Comparison of ENCODE assay signal across 10 cellular contexts in the genomic region with DNA sequence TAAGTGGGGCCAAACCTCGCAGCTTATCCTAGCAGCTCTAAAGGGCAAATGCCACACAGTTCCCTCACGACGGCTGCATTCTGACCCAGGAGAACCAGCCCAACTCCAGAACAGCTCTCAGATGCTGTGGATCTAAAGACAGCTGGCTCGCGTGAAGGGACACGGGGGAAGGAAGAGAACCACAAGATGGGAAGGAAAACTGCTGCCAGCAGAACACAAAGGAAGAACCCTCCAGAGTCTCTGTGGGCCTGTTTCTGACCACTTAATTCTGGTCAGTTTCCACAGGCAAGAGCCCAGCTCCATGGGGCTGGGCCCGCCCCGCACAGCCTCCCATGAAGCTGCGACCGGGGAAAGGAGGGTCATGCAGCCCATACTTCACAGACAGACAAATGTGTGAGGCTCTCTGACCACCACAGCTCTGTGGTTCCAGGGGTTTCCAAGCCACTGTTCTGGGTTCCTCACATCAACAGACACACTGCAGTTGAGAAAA.
DNase-seq lines count a peak whose midpoint lies in the region; ATAC-seq and TF ChIP-seq lines count a peak whose summit lies in the region.
"Had no signal": no experiment of that assay in that cellular context is flagged by ENCODE, and none has a peak within 500 bp of the region (broad histone marks: within the 10 kb centered on the region; RNA-seq: fewer than 3 reads in every experiment).

No MANE protein-coding gene starts in this region.

- H3K27ac ChIP-seq in endodermal cell (ENCODE audit: low read depth, low read length) (no peak overlapping the region), tibial artery (peak overlapping the region; percentile 30 to 56), mammary epithelial cell (ENCODE audit: insufficient read depth, low read depth, low read length) (no peak overlapping the region)
- H3K27ac ChIP-seq in naive thymus-derived CD4-positive, alpha-beta T cell (ENCODE audit: low read depth, low read length) = no peak overlapping the region

- H3K4me2 ChIP-seq in mammary epithelial cell (ENCODE audit: insufficient read depth, low read depth, low read length) = no peak overlapping the region

- TF ChIP-seq CTCF in endodermal cell (conservative IDR thresholded peaks at IDR 0.05) (no peak), tibial artery (IDR thresholded peaks at IDR 0.05) (no peak), mammary epithelial cell (conservative IDR thresholded peaks at IDR 0.05 in 1 of 2, IDR thresholded peaks at IDR 0.05 in 1 of 2; ENCODE audit: extremely low read depth in 1 of 2, insufficient read depth in 1 of 2, low read depth in 1 of 2, low read length in 2 of 2) (no peak)

- no peaks in the 10 kb centered on the region for H3K9me3 ChIP-seq in endodermal cell (ENCODE audit: control insufficient read depth, low read length)
- H3K9me3 ChIP-seq in naive thymus-derived CD4-positive, alpha-beta T cell (ENCODE audit: control insufficient read depth in 2 of 3, low read length in 3 of 3) = no peaks in the 10 kb centered on the region
- H3K9me3 ChIP-seq in tibial artery = no peaks in the 10 kb centered on the region
- no peaks in the 10 kb centered on the region for H3K9me3 ChIP-seq in mammary epithelial cell (replicated peaks; ENCODE audit: insufficient read depth, low read length)

- H3K79me2 ChIP-seq in mammary epithelial cell (ENCODE audit: insufficient read depth, low read length) = peaks cover 47% of the 10 kb centered on the region

- H3K27me3 Mint-ChIP-seq in activated CD4-positive, alpha-beta memory T cell treated with anti-CD3 and anti-CD28 coated beads for 36 hours = no peaks in the 10 kb centered on the region
- no peaks in the 10 kb centered on the region for H3K27me3 Mint-ChIP-seq in activated CD4-positive, alpha-beta memory T cell treated with anti-CD3 and anti-CD28 coated beads, Interleukin-2, amount 10 ng/mL, durations not matched to agents 7 days and 5 days
- no peaks in the 10 kb centered on the region for H3K27me3 Mint-ChIP-seq in endodermal cell (ENCODE audit: insufficient read depth)
- no peaks in the 10 kb centered on the region for H3K27me3 Mint-ChIP-seq in naive thymus-derived CD4-positive, alpha-beta T cell

- no peaks in the 10 kb centered on the region for H4K20me1 ChIP-seq in mammary epithelial cell (ENCODE audit: insufficient read depth, low read length)

- H3K4me3 ChIP-seq in endodermal cell (ENCODE audit: low read length) = no peak overlapping the region
- H3K4me3 ChIP-seq in naive thymus-derived CD4-positive, alpha-beta T cell (ENCODE audit: low read length) = no peak overlapping the region
- no peak overlapping the region for H3K4me3 ChIP-seq in tibial artery
- H3K4me3 ChIP-seq in mammary epithelial cell (replicated peaks in 1 of 3; ENCODE audit: insufficient read depth in 1 of 3, low read depth in 2 of 3, low read length in 3 of 3) = no peak overlapping the region

- intact Hi-C loops in activated CD4-positive, alpha-beta memory T cell treated with anti-CD3 and anti-CD28 coated beads for 36 hours (cut with micrococcal nuclease) = no loop called here
- intact Hi-C loops in naive thymus-derived CD4-positive, alpha-beta T cell (cut with micrococcal nuclease) = no loop called here
- intact Hi-C loops in tibial artery (cut with DNase I; ENCODE audit: low total_unique reads) (no loop called here), mammary epithelial cell (cut with micrococcal nuclease) (loop anchor here (10.0 kb wide), 2 partner anchors 146 to 466 kb away; no protein-coding TSS in a partner anchor)

- H3K4me1 Mint-ChIP-seq in activated CD4-positive, alpha-beta memory T cell treated with anti-CD3 and anti-CD28 coated beads for 36 hours (ENCODE audit: low read depth) = peaks cover 81% of the 10 kb centered on the region
- H3K4me1 Mint-ChIP-seq in activated CD4-positive, alpha-beta memory T cell treated with anti-CD3 and anti-CD28 coated beads, Interleukin-2, amount 10 ng/mL, durations not matched to agents 7 days and 5 days = peaks cover 45% of the 10 kb centered on the region
- H3K4me1 Mint-ChIP-seq in endodermal cell = peaks cover 36% of the 10 kb centered on the region
- H3K4me1 Mint-ChIP-seq in naive thymus-derived CD4-positive, alpha-beta T cell = peaks cover 55 to 93% (median 86%) of the 10 kb centered on the region in 7 donors

- no TSS peak for BruUV-seq in mammary epithelial cell (replicated peaks; lab: Mats Ljungman, UMichigan)

- H3K4me1 ChIP-seq in endodermal cell (ENCODE audit: control insufficient read depth, insufficient read depth, low read length) = peaks cover 8% of the 10 kb centered on the region
- peaks cover 26 to 55% of the 10 kb centered on the region in 2 donors for H3K4me1 ChIP-seq in naive thymus-derived CD4-positive, alpha-beta T cell (ENCODE audit: control insufficient read depth in 2 of 2, insufficient read depth in 2 of 2, low read length in 2 of 2)
- H3K4me1 ChIP-seq in tibial artery = peaks cover 0 to 83% (median 62%) of the 10 kb centered on the region in 4 donors
- H3K4me1 ChIP-seq in mammary epithelial cell (ENCODE audit: insufficient read depth, low read length) = peaks cover 22% of the 10 kb centered on the region

- H3K9me3 Mint-ChIP-seq in activated CD4-positive, alpha-beta memory T cell treated with anti-CD3 and anti-CD28 coated beads for 36 hours = no peaks in the 10 kb centered on the region
- no peaks in the 10 kb centered on the region for H3K9me3 Mint-ChIP-seq in activated CD4-positive, alpha-beta memory T cell treated with anti-CD3 and anti-CD28 coated beads, Interleukin-2, amount 10 ng/mL, durations not matched to agents 7 days and 5 days
- H3K9me3 Mint-ChIP-seq in endodermal cell = no peaks in the 10 kb centered on the region
- no peaks in the 10 kb centered on the region for H3K9me3 Mint-ChIP-seq in naive thymus-derived CD4-positive, alpha-beta T cell

- H3K27ac Mint-ChIP-seq in activated CD4-positive, alpha-beta memory T cell treated with anti-CD3 and anti-CD28 coated beads for 36 hours = peak overlapping the region; percentile 65
- no peak overlapping the region for H3K27ac Mint-ChIP-seq in activated CD4-positive, alpha-beta memory T cell treated with anti-CD3 and anti-CD28 coated beads, Interleukin-2, amount 10 ng/mL, durations not matched to agents 7 days and 5 days
- peak overlapping the region; percentile 48 for H3K27ac Mint-ChIP-seq in endodermal cell
- H3K27ac Mint-ChIP-seq in naive thymus-derived CD4-positive, alpha-beta T cell = peak overlapping the region in 8 of 9 donors; percentile 13 to 79 (median 68)

- in situ Hi-C loops in mammary epithelial cell (cut with MboI; ENCODE audit: low sequenced_read_pairs in 2 of 2) = no loop called here

- no peaks in the 10 kb centered on the region for H3K27me3 ChIP-seq in endodermal cell (ENCODE audit: control insufficient read depth, insufficient read depth, low read length, poor library complexity, severe bottlenecking)
- no peaks in the 10 kb centered on the region for H3K27me3 ChIP-seq in naive thymus-derived CD4-positive, alpha-beta T cell (ENCODE audit: control insufficient read depth in 2 of 2, insufficient read depth in 2 of 2, low read length in 2 of 2)
- H3K27me3 ChIP-seq in tibial artery = no peaks in the 10 kb centered on the region
- no peaks in the 10 kb centered on the region for H3K27me3 ChIP-seq in mammary epithelial cell (ENCODE audit: insufficient read depth, low read length)

- no peak overlapping the region for H3K4me3 Mint-ChIP-seq in activated CD4-positive, alpha-beta memory T cell treated with anti-CD3 and anti-CD28 coated beads for 36 hours
- no peak overlapping the region for H3K4me3 Mint-ChIP-seq in activated CD4-positive, alpha-beta memory T cell treated with anti-CD3 and anti-CD28 coated beads, Interleukin-2, amount 10 ng/mL, durations not matched to agents 7 days and 5 days
- H3K4me3 Mint-ChIP-seq in endodermal cell = no peak overlapping the region
- H3K4me3 Mint-ChIP-seq in naive thymus-derived CD4-positive, alpha-beta T cell = peak overlapping the region in 6 of 10 donors; percentile 15 to 61 (median 47)

- 93 to 96% methylated on average over 6 to 10 of the region's 10 CpGs for WGBS in endodermal cell (ENCODE audit: insufficient coverage in 1 of 2, insufficient read length in 1 of 2), 2 experiments
- 76% methylated on average over 9 of the region's 10 CpGs for WGBS in mammary epithelial cell (ENCODE audit: low coverage, missing lambda C conversion rate)

- H3K36me3 ChIP-seq in endodermal cell (ENCODE audit: control insufficient read depth, insufficient read depth, low read length) = peaks cover 31% of the 10 kb centered on the region
- H3K36me3 ChIP-seq in naive thymus-derived CD4-positive, alpha-beta T cell (ENCODE audit: control insufficient read depth in 2 of 3, insufficient read depth in 3 of 3, low read length in 3 of 3) = peaks cover 0 to 10% (median 0%) of the 10 kb centered on the region in 3 experiments
- H3K36me3 ChIP-seq in tibial artery = peaks cover 0 to 13% (median 0%) of the 10 kb centered on the region in 3 donors
- no peaks in the 10 kb centered on the region for H3K36me3 ChIP-seq in mammary epithelial cell (ENCODE audit: insufficient read depth, low read length)

- no peak overlapping the region for H2AFZ ChIP-seq in mammary epithelial cell (ENCODE audit: low read depth, low read length)

- no peak for ATAC-seq in naive thymus-derived CD4-positive, alpha-beta T cell

- CTCF ChIA-PET in activated CD4-positive, alpha-beta memory T cell treated with anti-CD3 and anti-CD28 coated beads for 36 hours (lab: Charles Lee) = interaction anchor here (0.9 to 1.1 kb wide), 2 partner anchors 8 to 12 kb away, joined by 3 to 4 read pairs; no protein-coding TSS in a partner anchor
- CTCF ChIA-PET in activated CD4-positive, alpha-beta memory T cell treated with anti-CD3 and anti-CD28 coated beads, Interleukin-2, amount 10 ng/mL, durations not matched to agents 7 days and 5 days (lab: Charles Lee) = no interaction called here
- CTCF ChIA-PET in naive thymus-derived CD4-positive, alpha-beta T cell (lab: Charles Lee) = no interaction called here
- CTCF ChIA-PET in mammary epithelial cell (lab: Charles Lee; ENCODE audit: low non-redundant PET) = no interaction called here

- peaks cover 10% of the 10 kb centered on the region for H3K36me3 Mint-ChIP-seq in activated CD4-positive, alpha-beta memory T cell treated with anti-CD3 and anti-CD28 coated beads for 36 hours
- H3K36me3 Mint-ChIP-seq in activated CD4-positive, alpha-beta memory T cell treated with anti-CD3 and anti-CD28 coated beads, Interleukin-2, amount 10 ng/mL, durations not matched to agents 7 days and 5 days (ENCODE audit: low read depth) = peaks cover 21% of the 10 kb centered on the region
- H3K36me3 Mint-ChIP-seq in endodermal cell (ENCODE audit: low read depth) = peaks cover 17% of the 10 kb centered on the region
- peaks cover 3 to 24% (median 9%) of the 10 kb centered on the region in 5 donors for H3K36me3 Mint-ChIP-seq in naive thymus-derived CD4-positive, alpha-beta T cell

- H3K9ac ChIP-seq in endodermal cell (ENCODE audit: extremely low read depth, low read length, poor library complexity, severe bottlenecking) = no peak overlapping the region
- H3K9ac ChIP-seq in mammary epithelial cell (ENCODE audit: insufficient read depth, low read length) = no peak overlapping the region

- dilution Hi-C loops in mammary epithelial cell (cut with HindIII; ENCODE audit: low sequenced_read_pairs) = no loop called here

- no peak for DNase-seq in activated CD4-positive, alpha-beta memory T cell treated with anti-CD3 and anti-CD28 coated beads for 36 hours
- DNase-seq in activated CD4-positive, alpha-beta memory T cell treated with anti-CD3 and anti-CD28 coated beads, Interleukin-2, amount 10 ng/mL, durations not matched to agents 7 days and 5 days = no peak
- peak; percentile 26 for DNase-seq in endodermal cell
- no peak for DNase-seq in naive thymus-derived CD4-positive, alpha-beta T cell
- DNase-seq in tibial artery = peak in 1 of 2 donors; percentile 20
- DNase-seq in cerebellum (ENCODE audit: low spot score) = no peak
- DNase-seq in mammary epithelial cell = no peak
- no peak for DNase-seq in iPS-NIHi11 (ENCODE audit: low spot score)
- DNase-seq: ACHN; activated CD8-positive, alpha-beta memory T cell treated with anti-CD3 and anti-CD28 coated beads, Interleukin-2, amount 50 U/mL, for 48 hours had no signal

- POLR2A ChIA-PET in activated CD4-positive, alpha-beta memory T cell treated with anti-CD3 and anti-CD28 coated beads for 36 hours (lab: Charles Lee) = no interaction called here
- POLR2A ChIA-PET in activated CD4-positive, alpha-beta memory T cell treated with anti-CD3 and anti-CD28 coated beads, Interleukin-2, amount 10 ng/mL, durations not matched to agents 7 days and 5 days (lab: Charles Lee) = no interaction called here
- POLR2A ChIA-PET in naive thymus-derived CD4-positive, alpha-beta T cell (lab: Charles Lee) = interaction anchor here (2.5 kb wide), 1 partner anchor 12 kb away, joined by 7 read pairs; no protein-coding TSS in a partner anchor

Comparison
In these comparisons a context has a peak if more than half of its experiments do, and no peak if none do; other contexts are left out.
1. H3K4me3 Mint-ChIP-seq: peak in naive thymus-derived CD4-positive, alpha-beta T cell (6 of 10); none in activated CD4-positive, alpha-beta memory T cell treated with anti-CD3 and anti-CD28 coated beads for 36 hours (single experiment), activated CD4-positive, alpha-beta memory T cell treated with anti-CD3 and anti-CD28 coated beads, Interleukin-2, amount 10 ng/mL, durations not matched to agents 7 days and 5 days (single experiment) and endodermal cell (single experiment).
2. H3K27ac ChIP-seq: peak in tibial artery (2 of 2); none in endodermal cell (single experiment), naive thymus-derived CD4-positive, alpha-beta T cell (single experiment) and mammary epithelial cell (single experiment).